8 cellular contexts compared by ENCODE assay signal in genomic region chr6:42520786-42521607, GRCh38. TPM values are rescaled to one million over a fixed set of nuclear protein-coding genes. Genes with fewer than 3 reads are reported as not detected.
A peak's percentile ranks its signal among the peaks of the same experiment; 100 is the strongest.
DNase-seq lines count a peak whose midpoint lies in the region; ATAC-seq and TF ChIP-seq lines count a peak whose summit lies in the region.

No MANE protein-coding gene starts in this region.

- peak overlapping the region; percentile 89 for H3K9ac ChIP-seq in OCI-LY3 (ENCODE audit: low read length)

- TF ChIP-seq CTCF in HFFc6 (IDR thresholded peaks at IDR 0.05) (no peak), OCI-LY3 (IDR thresholded peaks at IDR 0.05; ENCODE audit: low read depth, low read length) (no peak), fibroblast of pulmonary artery (IDR thresholded peaks at IDR 0.05; ENCODE audit: low read length, missing control alignments) (no peak)

- H3K4me2 ChIP-seq in OCI-LY3 (ENCODE audit: low read length) = peak overlapping the region; percentile 85

- H3K9me3 Mint-ChIP-seq in HFFc6 = peaks cover 8% of the 10 kb centered on the region

- H3K4me1 ChIP-seq in OCI-LY3 (ENCODE audit: low read length) = peaks cover 36% of the 10 kb centered on the region

- no peaks in the 10 kb centered on the region for H3K27me3 ChIP-seq in OCI-LY3 (ENCODE audit: low read depth, low read length)

- peak overlapping the region; percentile 66 for H3K4me3 ChIP-seq in OCI-LY3 (ENCODE audit: low read length)
- H3K4me3 ChIP-seq in fibroblast of pulmonary artery (replicated peaks; ENCODE audit: low read depth, low read length) = no peak overlapping the region

- peak overlapping the region; percentile 76 for H3K27ac Mint-ChIP-seq in HFFc6

- H3K36me3 ChIP-seq in OCI-LY3 (replicated peaks; ENCODE audit: low read depth, low read length) = peaks cover 7% of the 10 kb centered on the region

- H2AFZ ChIP-seq in OCI-LY3 (ENCODE audit: low read depth, low read length) = peak overlapping the region; percentile 81; the same call in 1 of the 2 replicates

- H3K36me3 Mint-ChIP-seq in HFFc6 (ENCODE audit: low read depth) = peaks cover 5% of the 10 kb centered on the region; the same call in 1 of the 2 replicates

- H3K4me3 Mint-ChIP-seq in HFFc6 = peak overlapping the region; percentile 21; the same call in 1 of the 2 replicates

- peak; percentile 83 for DNase-seq in HFFc6
- DNase-seq in fibroblast of pulmonary artery (ENCODE audit: low read depth) = peak; percentile 14
- DNase-seq in NCI-H2196 treated with DMSO at 0.1 percent for 48 hours (lab: John Stamatoyannopoulos, UW; ENCODE audit: unreplicated experiment) = no peak
- DNase-seq in Ammon's horn (ENCODE audit: low spot score) = no peak
- no peak for DNase-seq in NCI-H2029 treated with DMSO at 0.1 percent for 48 hours (lab: John Stamatoyannopoulos, UW)
- no peak for DNase-seq in DMS 273 treated with DMSO at 0.1 percent for 48 hours (lab: John Stamatoyannopoulos, UW)

- H3K4me1 Mint-ChIP-seq in HFFc6 (ENCODE audit: low read depth) = peaks cover 34% of the 10 kb centered on the region

- no peaks in the 10 kb centered on the region for H3K79me2 ChIP-seq in OCI-LY3 (ENCODE audit: low read length)

- H4K20me1 ChIP-seq in OCI-LY3 (ENCODE audit: insufficient read depth, low read length) = no peaks in the 10 kb centered on the region

- peaks cover 13% of the 10 kb centered on the region for H3K9me3 ChIP-seq in OCI-LY3 (ENCODE audit: insufficient read depth, low read length)

- peak overlapping the region; percentile 98 for H3K27ac ChIP-seq in OCI-LY3 (ENCODE audit: low read length)

- peak; percentile 69 for ATAC-seq in GM18502 (IDR thresholded peaks at IDR 0.05; ENCODE audit: poor library complexity, unreplicated experiment)

- peaks cover 2% of the 10 kb centered on the region; the same call in 1 of the 2 replicates for H3K27me3 Mint-ChIP-seq in HFFc6 (ENCODE audit: insufficient read depth)

RNA-seq across cellular contexts. Expression of gene UBR2, which starts 42.8 kb away (rescaled TPM):
- 10 to 100 TPM; 18.0 to 20.5 (median 19.9) TPM for total RNA-seq in HFFc6 (2021; fragmentation: NEBNext Ultra II Directional; extraction: Animal tissue kit (Norgen Biotek cat#: 25700))

Comparison
In these comparisons a context has a peak if more than half of its experiments do, and no peak if none do; other contexts are left out.
1. DNase-seq: peak in HFFc6 (single experiment) and fibroblast of pulmonary artery (single experiment); none in NCI-H2196 treated with DMSO at 0.1 percent for 48 hours (single experiment), Ammon's horn (single experiment), NCI-H2029 treated with DMSO at 0.1 percent for 48 hours (single experiment) and DMS 273 treated with DMSO at 0.1 percent for 48 hours (single experiment).